Comparison of ENCODE assay signal across 2 cellular contexts in the genomic region with DNA sequence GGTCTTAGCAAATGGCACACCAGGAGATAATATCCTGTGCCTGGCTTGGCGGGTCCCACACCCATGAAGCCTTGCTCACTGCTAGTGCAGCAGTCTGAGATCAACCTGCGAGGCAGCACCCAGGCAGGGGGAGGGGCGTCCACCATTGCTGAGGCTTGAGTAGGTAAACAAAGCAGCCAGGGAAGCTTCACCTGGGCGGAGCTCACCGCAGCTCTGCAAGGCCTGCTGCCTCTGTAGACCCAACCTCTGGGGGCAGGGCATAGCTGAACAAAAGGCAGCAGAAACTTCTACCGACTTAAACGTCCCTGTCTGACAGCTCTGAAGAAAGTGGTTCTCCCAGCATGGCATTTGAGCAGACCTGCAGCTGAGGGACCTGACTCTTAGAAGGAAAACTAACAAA.
A peak's percentile ranks its signal among the peaks of the same experiment; 100 is the strongest.
TF ChIP-seq lines count a peak whose summit lies in the region.
"Not testable (repeated sequence)": the region's sequence is repeated elsewhere in the genome, so short reads cannot be mapped to it uniquely, and the experiment has no call there.

No MANE protein-coding gene starts in this region.

TF ChIP-seq in H1, 55 proteins besides CTCF, POLR2A, EP300 and RAD21:
- peak; percentile 3; the same call in 1 of the 2 replicates for TF ChIP-seq YY1 (IDR thresholded peaks at IDR 0.05; ENCODE audit: low read depth, low read length)

TF ChIP-seq in HepG2, 621 proteins besides CTCF, POLR2A, EP300 and RAD21:
- TF ChIP-seq HOXA3 (CRISPR knock-in tag; IDR thresholded peaks at IDR 0.05) (peak; percentile 31; the same call in 1 of the 2 replicates), FOXA3 (CRISPR knock-in tag; IDR thresholded peaks at IDR 0.05) (peak; percentile 25; the same call in 1 of the 2 replicates), FOXA1 (CRISPR knock-in tag; IDR thresholded peaks at IDR 0.05) (peak; percentile 54), ZNF644 (CRISPR knock-in tag; IDR thresholded peaks at IDR 0.05; ENCODE audit: low read depth) (0 out of 2 replicates have a peak, but pooled peaks have one; percentile 32), ZNF331 (CRISPR knock-in tag; IDR thresholded peaks at IDR 0.05) (0 out of 2 replicates have a peak, but pooled peaks have one; percentile 20), ZNF281 (CRISPR knock-in tag; IDR thresholded peaks at IDR 0.05; ENCODE audit: borderline replicate concordance) (peak; percentile 53; the same call in 1 of the 2 replicates), SP5 (CRISPR knock-in tag; IDR thresholded peaks at IDR 0.05; ENCODE audit: borderline replicate concordance, low read depth) (peak; percentile 37; the same call in 1 of the 2 replicates)
- TF ChIP-seq, protein P1, sequence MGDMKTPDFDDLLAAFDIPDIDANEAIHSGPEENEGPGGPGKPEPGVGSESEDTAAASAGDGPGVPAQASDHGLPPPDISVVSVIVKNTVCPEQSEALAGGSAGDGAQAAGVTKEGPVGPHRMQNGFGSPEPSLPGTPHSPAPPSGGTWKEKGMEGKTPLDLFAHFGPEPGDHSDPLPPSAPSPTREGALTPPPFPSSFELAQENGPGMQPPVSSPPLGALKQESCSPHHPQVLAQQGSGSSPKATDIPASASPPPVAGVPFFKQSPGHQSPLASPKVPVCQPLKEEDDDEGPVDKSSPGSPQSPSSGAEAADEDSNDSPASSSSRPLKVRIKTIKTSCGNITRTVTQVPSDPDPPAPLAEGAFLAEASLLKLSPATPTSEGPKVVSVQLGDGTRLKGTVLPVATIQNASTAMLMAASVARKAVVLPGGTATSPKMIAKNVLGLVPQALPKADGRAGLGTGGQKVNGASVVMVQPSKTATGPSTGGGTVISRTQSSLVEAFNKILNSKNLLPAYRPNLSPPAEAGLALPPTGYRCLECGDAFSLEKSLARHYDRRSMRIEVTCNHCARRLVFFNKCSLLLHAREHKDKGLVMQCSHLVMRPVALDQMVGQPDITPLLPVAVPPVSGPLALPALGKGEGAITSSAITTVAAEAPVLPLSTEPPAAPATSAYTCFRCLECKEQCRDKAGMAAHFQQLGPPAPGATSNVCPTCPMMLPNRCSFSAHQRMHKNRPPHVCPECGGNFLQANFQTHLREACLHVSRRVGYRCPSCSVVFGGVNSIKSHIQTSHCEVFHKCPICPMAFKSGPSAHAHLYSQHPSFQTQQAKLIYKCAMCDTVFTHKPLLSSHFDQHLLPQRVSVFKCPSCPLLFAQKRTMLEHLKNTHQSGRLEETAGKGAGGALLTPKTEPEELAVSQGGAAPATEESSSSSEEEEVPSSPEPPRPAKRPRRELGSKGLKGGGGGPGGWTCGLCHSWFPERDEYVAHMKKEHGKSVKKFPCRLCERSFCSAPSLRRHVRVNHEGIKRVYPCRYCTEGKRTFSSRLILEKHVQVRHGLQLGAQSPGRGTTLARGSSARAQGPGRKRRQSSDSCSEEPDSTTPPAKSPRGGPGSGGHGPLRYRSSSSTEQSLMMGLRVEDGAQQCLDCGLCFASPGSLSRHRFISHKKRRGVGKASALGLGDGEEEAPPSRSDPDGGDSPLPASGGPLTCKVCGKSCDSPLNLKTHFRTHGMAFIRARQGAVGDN (CRISPR knock-in tag; IDR thresholded peaks at IDR 0.05) = peak; percentile 33
- not testable (repeated sequence) for TF ChIP-seq FOXA1 (IDR thresholded peaks at IDR 0.05)
